8 cellular contexts compared by ENCODE assay signal in the genomic region with DNA sequence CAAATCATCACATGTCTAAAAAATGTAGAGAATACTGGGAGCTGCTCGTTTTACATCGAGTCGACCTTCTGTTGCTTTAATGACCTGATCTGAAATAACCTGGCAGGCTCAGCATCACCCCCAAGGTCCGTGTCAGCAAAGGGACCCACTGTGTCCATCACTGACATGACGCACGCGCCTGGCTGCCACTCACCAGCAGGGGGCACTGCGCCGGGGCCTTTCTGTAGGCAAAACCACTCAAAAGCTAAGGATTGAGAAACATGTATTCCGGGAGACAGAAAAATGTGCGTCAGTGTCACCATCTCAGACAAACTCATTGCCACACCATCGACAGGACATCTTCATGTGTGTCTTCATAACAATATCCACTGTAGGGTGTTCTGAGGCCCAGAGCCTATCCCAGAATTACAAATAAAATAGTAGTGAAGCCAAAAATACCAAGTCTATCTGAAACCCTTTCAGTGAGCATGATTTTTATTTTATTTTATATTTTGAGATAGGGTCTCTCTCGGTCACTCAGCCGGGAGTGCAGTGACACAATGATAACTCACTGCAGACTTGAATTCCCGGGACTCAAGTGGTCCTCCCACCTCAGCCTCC.
DNase-seq lines count a peak whose midpoint lies in the region; ATAC-seq and TF ChIP-seq lines count a peak whose summit lies in the region.

No MANE protein-coding gene starts in this region.

- ATAC-seq in natural killer cell treated with Interleukin-12 subunit alpha and Interleukin-12 subunit beta and Interleukin-15 and Interleukin-18, amount 100 ng/mL, for 72 hours = peak; percentile 58 to 71
- peak; percentile 68 for ATAC-seq in stimulated activated naive CD8-positive, alpha-beta T cell treated with anti-CD3 and anti-CD28 coated beads, Interleukin-15, Interleukin-2, amounts not matched to agents 100 U/mL and 50 U/mL, for 24 hours
- ATAC-seq in HG02970 (IDR thresholded peaks at IDR 0.05; ENCODE audit: low FRiP score, unreplicated experiment) = no peak

- peak; percentile 21 for TF ChIP-seq CTCF in epithelial cell of esophagus (IDR thresholded peaks at IDR 0.05; ENCODE audit: insufficient read depth, low read depth, low read length, missing control alignments)

- H3K36me3 Mint-ChIP-seq in natural killer cell treated with Interleukin-12 subunit alpha and Interleukin-12 subunit beta and Interleukin-15 and Interleukin-18, amount 100 ng/mL, for 72 hours = no peaks in the 10 kb centered on the region

- no peaks in the 10 kb centered on the region for H3K9me3 Mint-ChIP-seq in natural killer cell treated with Interleukin-12 subunit alpha and Interleukin-12 subunit beta and Interleukin-15 and Interleukin-18, amount 100 ng/mL, for 72 hours

- H3K4me3 ChIP-seq in epithelial cell of esophagus (ENCODE audit: low read length) = no peak overlapping the region

- H3K27me3 Mint-ChIP-seq in natural killer cell treated with Interleukin-12 subunit alpha and Interleukin-12 subunit beta and Interleukin-15 and Interleukin-18, amount 100 ng/mL, for 72 hours = peaks cover 19 to 26% of the 10 kb centered on the region in 2 donors

- H3K27ac Mint-ChIP-seq in natural killer cell treated with Interleukin-12 subunit alpha and Interleukin-12 subunit beta and Interleukin-15 and Interleukin-18, amount 100 ng/mL, for 72 hours = no peak overlapping the region

- peak; percentile 3 to 9 for DNase-seq in NCI-H2081 (lab: John Stamatoyannopoulos, UW)
- DNase-seq in NCI-H2081 treated with DMSO at 0.1 percent for 48 hours (lab: John Stamatoyannopoulos, UW) = no peak
- DNase-seq in NOMO-1 (lab: John Stamatoyannopoulos, UW; ENCODE audit: unreplicated experiment in 2 of 2) = peak; percentile 40 to 59
- peak; percentile 71 for DNase-seq in activated CD8-positive, alpha-beta memory T cell treated with anti-CD3 and anti-CD28 coated beads, Interleukin-2, amount 50 U/mL, for 4 hours
- no peak for DNase-seq in epithelial cell of esophagus (ENCODE audit: low read depth)
- peak; percentile 84 for DNase-seq in natural killer cell treated with Interleukin-12 subunit alpha and Interleukin-12 subunit beta and Interleukin-15 and Interleukin-18, amount 100 ng/mL, for 72 hours (ENCODE audit: low spot score)
- peak; percentile 85 for DNase-seq in stimulated activated naive CD8-positive, alpha-beta T cell treated with anti-CD3 and anti-CD28 coated beads, Interleukin-15, Interleukin-2, amounts not matched to agents 100 U/mL and 50 U/mL, for 24 hours

- H3K4me3 Mint-ChIP-seq in natural killer cell treated with Interleukin-12 subunit alpha and Interleukin-12 subunit beta and Interleukin-15 and Interleukin-18, amount 100 ng/mL, for 72 hours = no peak overlapping the region

- no peaks in the 10 kb centered on the region for H3K4me1 Mint-ChIP-seq in natural killer cell treated with Interleukin-12 subunit alpha and Interleukin-12 subunit beta and Interleukin-15 and Interleukin-18, amount 100 ng/mL, for 72 hours (ENCODE audit: low read depth in 2 of 2)

Comparison
In these comparisons a context has a peak if more than half of its experiments do, and no peak if none do; other contexts are left out.
1. DNase-seq: peak in NCI-H2081 (2 of 2), NOMO-1 (2 of 2), activated CD8-positive, alpha-beta memory T cell treated with anti-CD3 and anti-CD28 coated beads, Interleukin-2, amount 50 U/mL, for 4 hours (single experiment), natural killer cell treated with Interleukin-12 subunit alpha and Interleukin-12 subunit beta and Interleukin-15 and Interleukin-18, amount 100 ng/mL, for 72 hours (single experiment) and stimulated activated naive CD8-positive, alpha-beta T cell treated with anti-CD3 and anti-CD28 coated beads, Interleukin-15, Interleukin-2, amounts not matched to agents 100 U/mL and 50 U/mL, for 24 hours (single experiment); none in NCI-H2081 treated with DMSO at 0.1 percent for 48 hours (single experiment) and epithelial cell of esophagus (single experiment).